Comparison of ENCODE assay signal across 14 cellular contexts in the genomic region with DNA sequence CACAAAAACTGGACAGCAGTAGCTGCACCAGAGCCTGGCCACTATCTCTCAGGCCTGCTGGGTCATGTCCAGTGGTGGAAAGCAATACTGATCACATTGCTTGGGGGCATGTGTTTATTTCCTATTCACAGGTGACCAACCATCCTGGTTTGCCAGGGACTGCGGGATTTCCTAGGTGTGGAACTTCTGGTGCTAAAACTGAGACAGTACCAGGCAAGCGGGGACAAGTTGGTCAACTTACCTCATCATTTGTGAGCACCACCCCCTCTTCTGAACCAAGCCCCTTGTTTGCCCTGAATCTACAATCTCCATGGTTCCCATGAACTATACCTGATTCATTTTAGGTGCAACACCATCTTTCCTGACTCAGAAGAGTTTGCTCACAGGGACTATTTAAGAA.
DNase-seq lines count a peak whose midpoint lies in the region; ATAC-seq and TF ChIP-seq lines count a peak whose summit lies in the region.
"Had no signal": no experiment of that assay in that cellular context is flagged by ENCODE, and none has a peak within 500 bp of the region (broad histone marks: within the 10 kb centered on the region; RNA-seq: fewer than 3 reads in every experiment).

No MANE protein-coding gene starts in this region.

- peak overlapping the region; percentile 86 for H3K27ac Mint-ChIP-seq in activated T-helper 17 cell treated with anti-CD3 and anti-CD28 coated beads, Interleukin-2, amount 50 U/mL, for 72 hours
- H3K27ac Mint-ChIP-seq: B cell had no signal

- intact Hi-C loops in A673 (cut with micrococcal nuclease; ENCODE audit: unreplicated experiment): no loop called here

- CTCF ChIA-PET in A673 (lab: Charles Lee): no interaction called here

- ATAC-seq in GM21786 (IDR thresholded peaks at IDR 0.05; ENCODE audit: unreplicated experiment) (peak; percentile 14), lung (ENCODE audit: insufficient read depth, low FRiP score) (peak; percentile 30), HG02840 (IDR thresholded peaks at IDR 0.05; ENCODE audit: low FRiP score, unreplicated experiment) (no peak), HG02973 (IDR thresholded peaks at IDR 0.05; ENCODE audit: unreplicated experiment) (no peak)
- ATAC-seq in activated T-helper 17 cell treated with anti-CD3 and anti-CD28 coated beads, Interleukin-2, amount 50 U/mL, for 72 hours (replicated peaks): peak; percentile 46

- H3K36me3 ChIP-seq in A673 (ENCODE audit: insufficient read depth, low read length, poor library complexity, severe bottlenecking) (peaks cover 73% of the 10 kb centered on the region), lung (ENCODE audit: control insufficient read depth in 2 of 2, insufficient read depth in 2 of 2, low read length in 2 of 2) (no peaks in the 10 kb centered on the region)

- no peak for TF ChIP-seq CTCF in A673 (conservative IDR thresholded peaks at IDR 0.05; ENCODE audit: low read depth, low read length)
- no peak for TF ChIP-seq CTCF in lung (IDR thresholded peaks at IDR 0.05; ENCODE audit: control extremely low read depth, extremely low read depth)
- TF ChIP-seq CTCF in GM20000 (IDR thresholded peaks at IDR 0.05; ENCODE audit: extremely low read depth, missing control alignments): no peak

- peaks cover 7% of the 10 kb centered on the region for H3K27me3 Mint-ChIP-seq in activated T-helper 17 cell treated with anti-CD3 and anti-CD28 coated beads, Interleukin-2, amount 50 U/mL, for 72 hours

- POLR2A ChIA-PET in A673 (lab: Charles Lee; ENCODE audit: low non-redundant PET): no interaction called here

- H3K27me3 ChIP-seq in A673 (replicated peaks; ENCODE audit: insufficient read depth, low read depth, low read length, poor library complexity): no peaks in the 10 kb centered on the region
- no peaks in the 10 kb centered on the region for H3K27me3 ChIP-seq in lung (ENCODE audit: control insufficient read depth, insufficient read depth)

- H3K36me3 Mint-ChIP-seq in activated T-helper 17 cell treated with anti-CD3 and anti-CD28 coated beads, Interleukin-2, amount 50 U/mL, for 72 hours (ENCODE audit: low read depth): no peaks in the 10 kb centered on the region

- peaks cover 16% of the 10 kb centered on the region for H3K4me1 Mint-ChIP-seq in activated T-helper 17 cell treated with anti-CD3 and anti-CD28 coated beads, Interleukin-2, amount 50 U/mL, for 72 hours

- no peaks in the 10 kb centered on the region for H3K9me3 Mint-ChIP-seq in activated T-helper 17 cell treated with anti-CD3 and anti-CD28 coated beads, Interleukin-2, amount 50 U/mL, for 72 hours

- H3K4me1 ChIP-seq in A673 (ENCODE audit: insufficient read depth, low read length, poor library complexity, severe bottlenecking) (peaks cover 17% of the 10 kb centered on the region), lung (ENCODE audit: control insufficient read depth in 2 of 2, insufficient read depth in 2 of 2, low read length in 2 of 2) (no peaks in the 10 kb centered on the region)

- peak overlapping the region; percentile 63 for H3K4me3 Mint-ChIP-seq in activated T-helper 17 cell treated with anti-CD3 and anti-CD28 coated beads, Interleukin-2, amount 50 U/mL, for 72 hours
- H3K4me3 Mint-ChIP-seq: B cell had no signal

- H3K9me3 ChIP-seq in A673 (ENCODE audit: low read depth, low read length, poor library complexity, severe bottlenecking) (no peaks in the 10 kb centered on the region), lung (ENCODE audit: control insufficient read depth in 2 of 2, insufficient read depth in 1 of 2, low read length in 1 of 2) (no peaks in the 10 kb centered on the region)

- BruUV-seq in A673 (replicated peaks; lab: Mats Ljungman, UMichigan): no TSS peak

- DNase-seq in A673 (ENCODE audit: low spot score) (no peak), lung (ENCODE audit: low spot score) (no peak), dermis blood vessel endothelial cell (no peak), GM20000 (ENCODE audit: low spot score) (no peak)
- DNase-seq: amniotic stem cell; DMS79 treated with DMSO at 0.1 percent for 48 hours; effector CD4-positive, alpha-beta T cell; kidney; NCI-H2107 had no signal

- no peak overlapping the region for H3K4me3 ChIP-seq in A673 (ENCODE audit: low read depth, low read length, poor library complexity, severe bottlenecking)
- no peak overlapping the region for H3K4me3 ChIP-seq in lung

- H3K27ac ChIP-seq in A673 (ENCODE audit: low read depth, low read length, poor library complexity, severe bottlenecking) (peak overlapping the region; percentile 70), lung (ENCODE audit: low read depth in 1 of 2, low read length in 1 of 2) (no peak overlapping the region)

- WGBS in lung, 2 donors: 93 to 100% methylated on average over 2 of the region's 2 CpGs

Comparison
In these comparisons a context has a peak if more than half of its experiments do, and no peak if none do; other contexts are left out.
1. ATAC-seq: peak in GM21786 (single experiment), activated T-helper 17 cell treated with anti-CD3 and anti-CD28 coated beads, Interleukin-2, amount 50 U/mL, for 72 hours (single experiment) and lung (single experiment); none in HG02840 (single experiment) and HG02973 (single experiment).